In the genomic region with DNA sequence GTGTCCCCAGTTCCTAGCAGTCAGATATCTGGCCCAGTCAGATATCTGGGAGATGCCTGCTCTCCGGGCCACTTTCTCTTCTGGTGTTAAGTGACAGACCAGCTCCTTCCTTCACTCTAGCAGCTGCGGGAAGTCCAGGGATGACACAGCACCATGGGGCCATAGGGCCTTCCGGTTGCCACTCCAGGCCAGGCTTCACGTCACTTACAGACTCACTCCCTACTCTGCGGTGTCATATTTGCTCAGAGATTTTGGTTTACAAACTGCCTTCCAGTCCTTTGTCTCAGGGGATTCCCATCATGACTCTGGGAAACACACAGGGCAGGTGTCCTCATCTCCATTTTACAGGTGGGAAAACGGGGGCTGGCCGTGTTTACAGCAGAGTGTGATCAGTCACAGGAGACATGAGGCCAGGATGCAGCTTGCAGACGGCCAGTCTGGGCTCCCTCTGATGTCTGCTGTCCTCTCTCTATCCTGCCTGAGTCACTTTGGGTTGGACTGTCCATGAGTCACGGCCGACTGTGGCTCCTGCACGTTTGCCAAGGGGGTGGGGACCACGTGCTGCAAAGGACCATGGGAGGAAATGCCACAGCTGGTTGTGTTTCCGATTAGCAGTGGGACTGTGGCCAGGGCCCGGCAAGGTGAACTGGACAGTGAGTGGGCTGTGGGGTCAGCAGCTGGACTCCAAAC, we compare ENCODE assay signal across 1 cellular context.
TF ChIP-seq lines count a peak whose summit lies in the region.

No MANE protein-coding gene starts in this region.

TF ChIP-seq in HepG2, 621 proteins besides CTCF, POLR2A, EP300 and RAD21 (continued from another document and continues in another):
- TF ChIP-seq, protein P1, sequence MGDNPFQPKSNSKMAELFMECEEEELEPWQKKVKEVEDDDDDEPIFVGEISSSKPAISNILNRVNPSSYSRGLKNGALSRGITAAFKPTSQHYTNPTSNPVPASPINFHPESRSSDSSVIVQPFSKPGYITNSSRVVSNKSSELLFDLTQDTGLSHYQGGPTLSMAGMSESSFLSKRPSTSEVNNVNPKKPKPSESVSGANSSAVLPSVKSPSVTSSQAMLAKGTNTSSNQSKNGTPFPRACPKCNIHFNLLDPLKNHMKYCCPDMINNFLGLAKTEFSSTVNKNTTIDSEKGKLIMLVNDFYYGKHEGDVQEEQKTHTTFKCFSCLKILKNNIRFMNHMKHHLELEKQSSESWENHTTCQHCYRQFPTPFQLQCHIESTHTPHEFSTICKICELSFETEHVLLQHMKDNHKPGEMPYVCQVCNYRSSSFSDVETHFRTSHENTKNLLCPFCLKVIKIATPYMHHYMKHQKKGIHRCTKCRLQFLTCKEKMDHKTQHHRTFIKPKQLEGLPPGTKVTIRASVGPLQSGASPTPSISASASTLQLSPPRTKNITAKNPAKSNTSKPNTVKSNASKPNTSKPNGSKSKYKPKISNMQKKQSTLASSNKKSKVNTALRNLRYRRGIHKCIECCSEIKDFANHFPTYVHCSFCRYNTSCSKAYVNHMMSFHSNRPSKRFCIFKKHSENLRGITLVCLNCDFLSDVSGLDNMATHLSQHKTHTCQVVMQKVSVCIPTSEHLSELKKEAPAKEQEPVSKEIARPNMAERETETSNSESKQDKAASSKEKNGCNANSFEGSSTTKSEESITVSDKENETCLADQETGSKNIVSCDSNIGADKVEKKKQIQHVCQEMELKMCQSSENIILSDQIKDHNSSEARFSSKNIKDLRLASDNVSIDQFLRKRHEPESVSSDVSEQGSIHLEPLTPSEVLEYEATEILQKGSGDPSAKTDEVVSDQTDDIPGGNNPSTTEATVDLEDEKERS (CRISPR knock-in tag; IDR thresholded peaks at IDR 0.05): no peak
- TF ChIP-seq ZNF34 (CRISPR knock-in tag; IDR thresholded peaks at IDR 0.05; ENCODE audit: borderline replicate concordance): 0 out of 2 replicates have a peak, but pooled peaks have one; percentile 48
- no peak for TF ChIP-seq FUBP1 (CRISPR knock-in tag; IDR thresholded peaks at IDR 0.05; ENCODE audit: borderline replicate concordance)
- TF ChIP-seq ZNF784 (CRISPR knock-in tag; IDR thresholded peaks at IDR 0.05; ENCODE audit: borderline replicate concordance): no peak
- peak; percentile 84 for TF ChIP-seq ZFY (CRISPR knock-in tag; IDR thresholded peaks at IDR 0.05)
- TF ChIP-seq ARNTL (CRISPR knock-in tag; IDR thresholded peaks at IDR 0.05): peak; percentile 93
- peak; percentile 53; the same call in 1 of the 2 replicates for TF ChIP-seq TBX3 (IDR thresholded peaks at IDR 0.05; ENCODE audit: borderline replicate concordance)
- TF ChIP-seq ZMAT3 (CRISPR knock-in tag; conservative IDR thresholded peaks at IDR 0.05): no peak
- TF ChIP-seq NONO (IDR thresholded peaks at IDR 0.05): no peak
- peak; percentile 77 for TF ChIP-seq NONO (CRISPR knock-in tag; conservative IDR thresholded peaks at IDR 0.05)
- TF ChIP-seq RFXANK (CRISPR knock-in tag; IDR thresholded peaks at IDR 0.05): no peak
- TF ChIP-seq, protein P2, sequence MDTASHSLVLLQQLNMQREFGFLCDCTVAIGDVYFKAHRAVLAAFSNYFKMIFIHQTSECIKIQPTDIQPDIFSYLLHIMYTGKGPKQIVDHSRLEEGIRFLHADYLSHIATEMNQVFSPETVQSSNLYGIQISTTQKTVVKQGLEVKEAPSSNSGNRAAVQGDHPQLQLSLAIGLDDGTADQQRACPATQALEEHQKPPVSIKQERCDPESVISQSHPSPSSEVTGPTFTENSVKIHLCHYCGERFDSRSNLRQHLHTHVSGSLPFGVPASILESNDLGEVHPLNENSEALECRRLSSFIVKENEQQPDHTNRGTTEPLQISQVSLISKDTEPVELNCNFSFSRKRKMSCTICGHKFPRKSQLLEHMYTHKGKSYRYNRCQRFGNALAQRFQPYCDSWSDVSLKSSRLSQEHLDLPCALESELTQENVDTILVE (CRISPR knock-in tag; IDR thresholded peaks at IDR 0.05): peak; percentile 71; the same call in 1 of the 2 replicates
- TF ChIP-seq KLF9 (CRISPR knock-in tag; IDR thresholded peaks at IDR 0.05; ENCODE audit: low read depth): 0 out of 2 replicates have a peak, but pooled peaks have one; percentile 38
- no peak for TF ChIP-seq KLF13 (CRISPR knock-in tag; IDR thresholded peaks at IDR 0.05)
- TF ChIP-seq POGZ (CRISPR knock-in tag; IDR thresholded peaks at IDR 0.05): peak; percentile 82
- TF ChIP-seq HOXA7 (CRISPR knock-in tag; IDR thresholded peaks at IDR 0.05): no peak
- TF ChIP-seq ADNP (CRISPR knock-in tag; IDR thresholded peaks at IDR 0.05): no peak
- no peak for TF ChIP-seq ZNF709 (CRISPR knock-in tag; IDR thresholded peaks at IDR 0.05)
- no peak for TF ChIP-seq ZBTB46 (CRISPR knock-in tag; IDR thresholded peaks at IDR 0.05; ENCODE audit: borderline replicate concordance)
- peak; percentile 28 for TF ChIP-seq ZEB1 (IDR thresholded peaks at IDR 0.05; ENCODE audit: insufficient replicate concordance, low read depth)
- peak; percentile 79 for TF ChIP-seq ESRRA (CRISPR knock-in tag; IDR thresholded peaks at IDR 0.05; ENCODE audit: low read depth)
- TF ChIP-seq TAF15 (IDR thresholded peaks at IDR 0.05; ENCODE audit: low read depth, low read length, poor library complexity, severe bottlenecking): no peak
- peak; percentile 77 for TF ChIP-seq CBX5 (CRISPR knock-in tag; IDR thresholded peaks at IDR 0.05; ENCODE audit: borderline replicate concordance)
- no peak for TF ChIP-seq SYNCRIP (IDR thresholded peaks at IDR 0.05; ENCODE audit: insufficient read depth, low read depth, low read length)
- no peak; the same call in 1 of the 2 replicates for TF ChIP-seq ZNF619 (CRISPR knock-in tag; IDR thresholded peaks at IDR 0.05)
- TF ChIP-seq MXI1 (IDR thresholded peaks at IDR 0.05; ENCODE audit: borderline replicate concordance, low read depth, low read length): peak; percentile 96; the same call in 1 of the 3 replicates
- no peak for TF ChIP-seq NFIB (CRISPR knock-in tag; IDR thresholded peaks at IDR 0.05; ENCODE audit: borderline replicate concordance)
- TF ChIP-seq, protein P3, sequence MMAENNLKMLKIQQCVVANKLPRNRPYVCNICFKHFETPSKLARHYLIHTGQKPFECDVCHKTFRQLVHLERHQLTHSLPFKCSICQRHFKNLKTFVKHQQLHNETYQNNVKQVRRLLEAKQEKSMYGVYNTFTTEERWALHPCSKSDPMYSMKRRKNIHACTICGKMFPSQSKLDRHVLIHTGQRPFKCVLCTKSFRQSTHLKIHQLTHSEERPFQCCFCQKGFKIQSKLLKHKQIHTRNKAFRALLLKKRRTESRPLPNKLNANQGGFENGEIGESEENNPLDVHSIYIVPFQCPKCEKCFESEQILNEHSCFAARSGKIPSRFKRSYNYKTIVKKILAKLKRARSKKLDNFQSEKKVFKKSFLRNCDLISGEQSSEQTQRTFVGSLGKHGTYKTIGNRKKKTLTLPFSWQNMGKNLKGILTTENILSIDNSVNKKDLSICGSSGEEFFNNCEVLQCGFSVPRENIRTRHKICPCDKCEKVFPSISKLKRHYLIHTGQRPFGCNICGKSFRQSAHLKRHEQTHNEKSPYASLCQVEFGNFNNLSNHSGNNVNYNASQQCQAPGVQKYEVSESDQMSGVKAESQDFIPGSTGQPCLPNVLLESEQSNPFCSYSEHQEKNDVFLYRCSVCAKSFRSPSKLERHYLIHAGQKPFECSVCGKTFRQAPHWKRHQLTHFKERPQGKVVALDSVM (CRISPR knock-in tag; IDR thresholded peaks at IDR 0.05): no peak
- no peak for TF ChIP-seq KLF6 (CRISPR knock-in tag; IDR thresholded peaks at IDR 0.05)
- no peak for TF ChIP-seq ZNF547 (CRISPR knock-in tag; IDR thresholded peaks at IDR 0.05)
- TF ChIP-seq ZNF143 (CRISPR knock-in tag; IDR thresholded peaks at IDR 0.05): peak; percentile 91
- peak; percentile 82 for TF ChIP-seq RARA (CRISPR knock-in tag; IDR thresholded peaks at IDR 0.05)
- TF ChIP-seq JUND (CRISPR knock-in tag; IDR thresholded peaks at IDR 0.05): peak; percentile 90
- TF ChIP-seq DRAP1 (CRISPR knock-in tag; IDR thresholded peaks at IDR 0.05): peak; percentile 91
- TF ChIP-seq, protein P4, sequence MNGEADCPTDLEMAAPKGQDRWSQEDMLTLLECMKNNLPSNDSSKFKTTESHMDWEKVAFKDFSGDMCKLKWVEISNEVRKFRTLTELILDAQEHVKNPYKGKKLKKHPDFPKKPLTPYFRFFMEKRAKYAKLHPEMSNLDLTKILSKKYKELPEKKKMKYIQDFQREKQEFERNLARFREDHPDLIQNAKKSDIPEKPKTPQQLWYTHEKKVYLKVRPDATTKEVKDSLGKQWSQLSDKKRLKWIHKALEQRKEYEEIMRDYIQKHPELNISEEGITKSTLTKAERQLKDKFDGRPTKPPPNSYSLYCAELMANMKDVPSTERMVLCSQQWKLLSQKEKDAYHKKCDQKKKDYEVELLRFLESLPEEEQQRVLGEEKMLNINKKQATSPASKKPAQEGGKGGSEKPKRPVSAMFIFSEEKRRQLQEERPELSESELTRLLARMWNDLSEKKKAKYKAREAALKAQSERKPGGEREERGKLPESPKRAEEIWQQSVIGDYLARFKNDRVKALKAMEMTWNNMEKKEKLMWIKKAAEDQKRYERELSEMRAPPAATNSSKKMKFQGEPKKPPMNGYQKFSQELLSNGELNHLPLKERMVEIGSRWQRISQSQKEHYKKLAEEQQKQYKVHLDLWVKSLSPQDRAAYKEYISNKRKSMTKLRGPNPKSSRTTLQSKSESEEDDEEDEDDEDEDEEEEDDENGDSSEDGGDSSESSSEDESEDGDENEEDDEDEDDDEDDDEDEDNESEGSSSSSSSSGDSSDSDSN (CRISPR knock-in tag; IDR thresholded peaks at IDR 0.05): no peak; the same call in 1 of the 2 replicates
- TF ChIP-seq ATF2 (CRISPR knock-in tag; IDR thresholded peaks at IDR 0.05): 0 out of 2 replicates have a peak, but pooled peaks have one; percentile 43
- peak; percentile 22; the same call in 1 of the 2 replicates for TF ChIP-seq ZNF644 (CRISPR knock-in tag; IDR thresholded peaks at IDR 0.05; ENCODE audit: low read depth)
- TF ChIP-seq, protein P5, sequence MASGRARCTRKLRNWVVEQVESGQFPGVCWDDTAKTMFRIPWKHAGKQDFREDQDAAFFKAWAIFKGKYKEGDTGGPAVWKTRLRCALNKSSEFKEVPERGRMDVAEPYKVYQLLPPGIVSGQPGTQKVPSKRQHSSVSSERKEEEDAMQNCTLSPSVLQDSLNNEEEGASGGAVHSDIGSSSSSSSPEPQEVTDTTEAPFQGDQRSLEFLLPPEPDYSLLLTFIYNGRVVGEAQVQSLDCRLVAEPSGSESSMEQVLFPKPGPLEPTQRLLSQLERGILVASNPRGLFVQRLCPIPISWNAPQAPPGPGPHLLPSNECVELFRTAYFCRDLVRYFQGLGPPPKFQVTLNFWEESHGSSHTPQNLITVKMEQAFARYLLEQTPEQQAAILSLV (CRISPR knock-in tag; IDR thresholded peaks at IDR 0.05; ENCODE audit: borderline replicate concordance): 0 out of 2 replicates have a peak, but pooled peaks have one; percentile 65
- TF ChIP-seq ZNF772 (CRISPR knock-in tag; IDR thresholded peaks at IDR 0.05): peak; percentile 18; the same call in 1 of the 2 replicates
- TF ChIP-seq RBM22 (optimal IDR thresholded peaks at IDR 0.05; ENCODE audit: low read length): no peak
- no peak for TF ChIP-seq U2AF2 (IDR thresholded peaks at IDR 0.05; ENCODE audit: low read depth, low read length)
- TF ChIP-seq ZSCAN22 (CRISPR knock-in tag; IDR thresholded peaks at IDR 0.05): peak; percentile 60; the same call in 1 of the 2 replicates
- TF ChIP-seq, protein P6, sequence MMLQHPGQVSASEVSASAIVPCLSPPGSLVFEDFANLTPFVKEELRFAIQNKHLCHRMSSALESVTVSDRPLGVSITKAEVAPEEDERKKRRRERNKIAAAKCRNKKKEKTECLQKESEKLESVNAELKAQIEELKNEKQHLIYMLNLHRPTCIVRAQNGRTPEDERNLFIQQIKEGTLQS (CRISPR knock-in tag; IDR thresholded peaks at IDR 0.05): peak; percentile 72
- TF ChIP-seq CCDC6 (CRISPR knock-in tag; IDR thresholded peaks at IDR 0.05): no peak
- peak; percentile 72 for TF ChIP-seq ZBTB38 (CRISPR knock-in tag; IDR thresholded peaks at IDR 0.05)
